In the genomic region with DNA sequence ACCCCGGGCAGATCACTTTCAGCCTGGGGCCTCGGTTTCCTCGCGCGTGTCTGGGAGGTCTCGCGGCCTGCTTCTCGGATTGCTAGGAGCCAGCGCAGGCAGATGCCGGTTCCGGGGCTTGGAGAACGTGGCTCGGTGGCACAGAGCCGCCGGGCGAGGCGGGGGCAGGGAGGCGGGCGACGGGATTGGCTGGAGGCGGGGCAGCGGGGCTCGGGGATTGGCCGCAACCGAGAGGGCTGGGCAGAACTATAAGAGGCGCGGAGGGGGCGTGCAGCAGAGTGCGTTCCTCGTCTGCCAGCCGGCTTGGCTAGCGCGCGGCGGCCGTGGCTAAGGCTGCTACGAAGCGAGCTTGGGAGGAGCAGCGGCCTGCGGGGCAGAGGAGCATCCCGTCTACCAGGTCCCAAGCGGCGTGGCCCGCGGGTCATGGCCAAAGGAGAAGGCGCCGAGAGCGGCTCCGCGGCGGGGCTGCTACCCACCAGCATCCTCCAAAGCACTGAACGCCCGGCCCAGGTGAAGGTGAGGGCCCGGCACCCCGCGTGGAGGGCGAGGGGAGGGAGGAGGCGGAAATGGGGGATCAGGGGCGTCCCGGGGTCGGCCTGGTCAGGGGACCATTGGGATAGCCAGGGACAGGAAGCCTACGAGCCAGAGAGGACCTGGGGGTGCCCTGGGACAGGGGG, we compare ENCODE assay signal across 2 cellular contexts.
TF ChIP-seq lines count a peak whose summit lies in the region.

A gene (plus strand): TSS at position 276 of the 677 bp plus-strand sequence. CDS start 148 bp downstream, at position 424.

TF ChIP-seq in IMR-90, 13 proteins besides CTCF, POLR2A, EP300 and RAD21:
- TF ChIP-seq MXI1 (IDR thresholded peaks at IDR 0.05; ENCODE audit: borderline replicate concordance, low read depth, low read length) (peak; percentile 78), CEBPB (IDR thresholded peaks at IDR 0.05; ENCODE audit: low read depth, low read length) (no peak), MAZ (IDR thresholded peaks at IDR 0.05; ENCODE audit: borderline replicate concordance, low read depth, low read length) (peak; percentile 82; the same call in 1 of the 2 replicates)

TF ChIP-seq in PFSK-1, 5 proteins besides CTCF, POLR2A, EP300 and RAD21:
- peak; percentile 60 for TF ChIP-seq FOXP2 (optimal IDR thresholded peaks at IDR 0.05; ENCODE audit: borderline replicate concordance, extremely low read depth, extremely low read length, insufficient read depth)
- peak; percentile 80 for TF ChIP-seq POLR2AphosphoS5 (IDR thresholded peaks at IDR 0.05; ENCODE audit: low read depth, low read length)
- TF ChIP-seq, protein P1, sequence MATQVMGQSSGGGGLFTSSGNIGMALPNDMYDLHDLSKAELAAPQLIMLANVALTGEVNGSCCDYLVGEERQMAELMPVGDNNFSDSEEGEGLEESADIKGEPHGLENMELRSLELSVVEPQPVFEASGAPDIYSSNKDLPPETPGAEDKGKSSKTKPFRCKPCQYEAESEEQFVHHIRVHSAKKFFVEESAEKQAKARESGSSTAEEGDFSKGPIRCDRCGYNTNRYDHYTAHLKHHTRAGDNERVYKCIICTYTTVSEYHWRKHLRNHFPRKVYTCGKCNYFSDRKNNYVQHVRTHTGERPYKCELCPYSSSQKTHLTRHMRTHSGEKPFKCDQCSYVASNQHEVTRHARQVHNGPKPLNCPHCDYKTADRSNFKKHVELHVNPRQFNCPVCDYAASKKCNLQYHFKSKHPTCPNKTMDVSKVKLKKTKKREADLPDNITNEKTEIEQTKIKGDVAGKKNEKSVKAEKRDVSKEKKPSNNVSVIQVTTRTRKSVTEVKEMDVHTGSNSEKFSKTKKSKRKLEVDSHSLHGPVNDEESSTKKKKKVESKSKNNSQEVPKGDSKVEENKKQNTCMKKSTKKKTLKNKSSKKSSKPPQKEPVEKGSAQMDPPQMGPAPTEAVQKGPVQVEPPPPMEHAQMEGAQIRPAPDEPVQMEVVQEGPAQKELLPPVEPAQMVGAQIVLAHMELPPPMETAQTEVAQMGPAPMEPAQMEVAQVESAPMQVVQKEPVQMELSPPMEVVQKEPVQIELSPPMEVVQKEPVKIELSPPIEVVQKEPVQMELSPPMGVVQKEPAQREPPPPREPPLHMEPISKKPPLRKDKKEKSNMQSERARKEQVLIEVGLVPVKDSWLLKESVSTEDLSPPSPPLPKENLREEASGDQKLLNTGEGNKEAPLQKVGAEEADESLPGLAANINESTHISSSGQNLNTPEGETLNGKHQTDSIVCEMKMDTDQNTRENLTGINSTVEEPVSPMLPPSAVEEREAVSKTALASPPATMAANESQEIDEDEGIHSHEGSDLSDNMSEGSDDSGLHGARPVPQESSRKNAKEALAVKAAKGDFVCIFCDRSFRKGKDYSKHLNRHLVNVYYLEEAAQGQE (IDR thresholded peaks at IDR 0.05; ENCODE audit: insufficient read depth in 1 of 2, low read depth in 2 of 2, low read length in 2 of 2) = 0 out of 4 replicates have a peak, but pooled peaks of 1 of the 2 experiments have one; percentile 12
- peak; percentile 70; the same call in 1 of the 2 replicates for TF ChIP-seq TAF1 (IDR thresholded peaks at IDR 0.05; ENCODE audit: borderline replicate concordance, insufficient read depth, low read length)
- peak; percentile 93; the same call in 1 of the 2 replicates for TF ChIP-seq SIN3A (IDR thresholded peaks at IDR 0.05; ENCODE audit: borderline replicate concordance, insufficient read depth, low read length)
